10 cellular contexts compared by ENCODE assay signal in the genomic region with DNA sequence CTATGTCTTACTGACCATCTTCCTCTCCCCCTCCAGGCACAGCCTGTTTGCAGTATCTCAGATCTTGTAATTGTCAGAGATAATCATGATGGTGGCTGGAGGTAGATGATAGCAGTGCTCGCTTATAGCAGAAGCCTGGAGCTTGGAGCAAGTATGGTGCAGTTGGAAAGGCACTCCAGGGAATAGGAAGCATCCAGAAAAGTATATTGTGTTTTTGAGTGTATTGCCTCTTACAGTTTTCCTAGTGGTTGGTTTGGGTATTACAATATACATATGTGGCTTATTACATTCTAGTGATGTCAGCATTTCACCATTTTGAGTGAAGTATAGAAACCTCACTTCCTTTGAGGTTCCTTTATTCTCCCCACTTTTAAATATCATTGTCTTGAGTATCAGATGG.
DNase-seq lines count a peak whose midpoint lies in the region; FAIRE-seq and TF ChIP-seq lines count a peak whose summit lies in the region.
"Had no signal": no experiment of that assay in that cellular context is flagged by ENCODE, and none has a peak within 500 bp of the region (broad histone marks: within the 10 kb centered on the region; RNA-seq: fewer than 3 reads in every experiment).

No MANE protein-coding gene starts in this region.

- H4K8ac ChIP-seq in neuronal stem cell (ENCODE audit: low read depth, low read length) = no peak overlapping the region

- H3K79me2 ChIP-seq in mammary epithelial cell (ENCODE audit: insufficient read depth, low read length) = no peaks in the 10 kb centered on the region

- DNase-seq in M059J (ENCODE audit: low read depth) = peak; percentile 17
- DNase-seq in mammary epithelial cell = no peak
- no peak for DNase-seq in progenitor cell of endocrine pancreas (ENCODE audit: low spot score, unreplicated experiment)
- DNase-seq in hippocampal formation (lab: John Stamatoyannopoulos, UW) = no peak
- no peak for DNase-seq in DMS79 treated with DMSO at 0.1 percent for 48 hours (lab: John Stamatoyannopoulos, UW)
- DNase-seq in neuronal stem cell (ENCODE audit: low spot score) = no peak
- DNase-seq: activated T-cell treated with anti-CD3 and anti-CD28 coated beads, Interleukin-2, amount 50 U/mL, for 1 hour; heart left ventricle had no signal

- H3K4me3 ChIP-seq in mammary epithelial cell (replicated peaks in 1 of 3; ENCODE audit: insufficient read depth in 1 of 3, low read depth in 2 of 3, low read length in 3 of 3) (no peak overlapping the region), neuronal stem cell (ENCODE audit: low read length in 2 of 2) (no peak overlapping the region)
- H3K4me3 ChIP-seq: heart left ventricle, SK-N-MC had no signal

- H3K27ac Mint-ChIP-seq in progenitor cell of endocrine pancreas = no peak overlapping the region

- H2BK5ac ChIP-seq in neuronal stem cell (ENCODE audit: low read length) = no peak overlapping the region

- no peaks in the 10 kb centered on the region for H3K79me1 ChIP-seq in neuronal stem cell (ENCODE audit: low read depth, low read length)

- no peak overlapping the region for H2BK120ac ChIP-seq in neuronal stem cell (ENCODE audit: low read depth, low read length)

- H3K4ac ChIP-seq in neuronal stem cell (ENCODE audit: low read length) = no peak overlapping the region

- CTCF ChIA-PET in mammary epithelial cell (lab: Charles Lee; ENCODE audit: low non-redundant PET) = no interaction called here

- no peak overlapping the region for H3K23ac ChIP-seq in neuronal stem cell (ENCODE audit: low read depth, low read length, poor library complexity)

- H3K27me3 Mint-ChIP-seq in progenitor cell of endocrine pancreas = no peaks in the 10 kb centered on the region

- intact Hi-C loops in mammary epithelial cell (cut with micrococcal nuclease) = no loop called here

- no peak overlapping the region for H3K14ac ChIP-seq in neuronal stem cell (ENCODE audit: low read length)

- 92% methylated on average over 1 of the region's 1 CpG for WGBS in mammary epithelial cell (ENCODE audit: low coverage, missing lambda C conversion rate)
- no CpG with 5 or more reads among the region's 1 CpG for WGBS in neuronal stem cell (ENCODE audit: extremely low coverage in 2 of 2, insufficient read length in 2 of 2, insufficient replicate concordance in 1 of 2), 2 donors

- H3K27ac ChIP-seq in mammary epithelial cell (ENCODE audit: insufficient read depth, low read depth, low read length) = no peak overlapping the region
- H3K27ac ChIP-seq in neuronal stem cell (replicated peaks; ENCODE audit: low read length) = no peak overlapping the region
- H3K27ac ChIP-seq: heart left ventricle, SK-N-MC had no signal

- H3K4me2 ChIP-seq in mammary epithelial cell (ENCODE audit: insufficient read depth, low read depth, low read length) (no peak overlapping the region), neuronal stem cell (ENCODE audit: insufficient read depth, low read length, poor library complexity, severe bottlenecking) (no peak overlapping the region)

- TF ChIP-seq CTCF in mammary epithelial cell (conservative IDR thresholded peaks at IDR 0.05 in 1 of 2, IDR thresholded peaks at IDR 0.05 in 1 of 2; ENCODE audit: extremely low read depth in 1 of 2, insufficient read depth in 1 of 2, low read depth in 1 of 2, low read length in 2 of 2) (peak; percentile 31 to 35), progenitor cell of endocrine pancreas (IDR thresholded peaks at IDR 0.05; ENCODE audit: unreplicated experiment) (peak; percentile 53)

- no peak overlapping the region for H2AK5ac ChIP-seq in neuronal stem cell (ENCODE audit: low read depth, low read length)

- H4K20me1 ChIP-seq in mammary epithelial cell (ENCODE audit: insufficient read depth, low read length) = no peaks in the 10 kb centered on the region

- H2AFZ ChIP-seq in mammary epithelial cell (ENCODE audit: low read depth, low read length) (no peak overlapping the region), neuronal stem cell (ENCODE audit: low read length) (no peak overlapping the region)

- H3K9me3 Mint-ChIP-seq in progenitor cell of endocrine pancreas (ENCODE audit: low read depth) = peaks cover 16% of the 10 kb centered on the region

- H3K27me3 ChIP-seq in mammary epithelial cell (ENCODE audit: insufficient read depth, low read length) (peaks cover 2% of the 10 kb centered on the region), neuronal stem cell (ENCODE audit: control insufficient read depth in 3 of 3, insufficient read depth in 3 of 3, low read depth in 1 of 3, low read length in 3 of 3) (no peaks in the 10 kb centered on the region)
- H3K27me3 ChIP-seq: heart left ventricle had no signal

- no TSS peak for BruUV-seq in mammary epithelial cell (replicated peaks; lab: Mats Ljungman, UMichigan)

- H3K9me3 ChIP-seq in mammary epithelial cell (replicated peaks; ENCODE audit: insufficient read depth, low read length) (no peaks in the 10 kb centered on the region), neuronal stem cell (replicated peaks in 1 of 2; ENCODE audit: control insufficient read depth in 2 of 2, insufficient read depth in 1 of 2, low read depth in 1 of 2, low read length in 2 of 2) (peaks cover 0 to 2% of the 10 kb centered on the region in 2 donors)

- H3K9ac ChIP-seq in mammary epithelial cell (ENCODE audit: insufficient read depth, low read length) (no peak overlapping the region), neuronal stem cell (ENCODE audit: low read depth, low read length, poor library complexity) (no peak overlapping the region)

- H3K18ac ChIP-seq in neuronal stem cell (ENCODE audit: low read length) = no peak overlapping the region

- H3K36me3 Mint-ChIP-seq in progenitor cell of endocrine pancreas (ENCODE audit: insufficient read depth) = peaks cover 3% of the 10 kb centered on the region

- FAIRE-seq in G401.6 (lab: Jason Lieb, UNC) = peak; percentile 47

- no peak overlapping the region for H2BK15ac ChIP-seq in neuronal stem cell (ENCODE audit: low read length)

- H3K36me3 ChIP-seq in mammary epithelial cell (ENCODE audit: insufficient read depth, low read length) (no peaks in the 10 kb centered on the region), neuronal stem cell (replicated peaks in 1 of 2; ENCODE audit: control insufficient read depth in 2 of 2, insufficient read depth in 2 of 2, low read length in 2 of 2) (no peaks in the 10 kb centered on the region)
- H3K36me3 ChIP-seq: heart left ventricle had no signal

- H3K4me1 ChIP-seq in mammary epithelial cell (ENCODE audit: insufficient read depth, low read length) (no peaks in the 10 kb centered on the region), neuronal stem cell (ENCODE audit: control insufficient read depth in 2 of 2, insufficient read depth in 1 of 2, low read depth in 1 of 2, low read length in 2 of 2) (no peaks in the 10 kb centered on the region)
- H3K4me1 ChIP-seq: heart left ventricle had no signal

- peaks cover 7% of the 10 kb centered on the region for H3K4me1 Mint-ChIP-seq in progenitor cell of endocrine pancreas (ENCODE audit: low read depth)

- no peak overlapping the region for H4K91ac ChIP-seq in neuronal stem cell (ENCODE audit: low read depth, low read length, poor library complexity)

- H2BK12ac ChIP-seq in neuronal stem cell (ENCODE audit: low read length) = no peak overlapping the region

- dilution Hi-C loops in mammary epithelial cell (cut with HindIII; ENCODE audit: low sequenced_read_pairs) = no loop called here

- no peak overlapping the region for H3K4me3 Mint-ChIP-seq in progenitor cell of endocrine pancreas (ENCODE audit: low read depth)

- in situ Hi-C loops in mammary epithelial cell (cut with MboI; ENCODE audit: low sequenced_read_pairs in 2 of 2) = no loop called here
